1 cellular context compared by ENCODE assay signal in genomic region chr1:16613185-16614147, GRCh38.
TF ChIP-seq lines count a peak whose summit lies in the region.

NBPF1 (minus strand) TSS chr1:16613564.

TF ChIP-seq in HepG2, 621 proteins besides CTCF, POLR2A, EP300 and RAD21 (continued from another document and continues in another):
- TF ChIP-seq ZBTB2 (CRISPR knock-in tag; IDR thresholded peaks at IDR 0.05; ENCODE audit: low read depth): no peak
- peak; percentile 99 for TF ChIP-seq PTBP1 (IDR thresholded peaks at IDR 0.05; ENCODE audit: low read depth, low read length, poor library complexity, severe bottlenecking)
- TF ChIP-seq KDM5A (IDR thresholded peaks at IDR 0.05; ENCODE audit: borderline replicate concordance, low read length): peak; percentile 53; the same call in 1 of the 2 replicates
- peak; percentile 88 for TF ChIP-seq FOXO1 (CRISPR knock-in tag; IDR thresholded peaks at IDR 0.05)
- TF ChIP-seq RFXANK (CRISPR knock-in tag; IDR thresholded peaks at IDR 0.05): no peak; the same call in 1 of the 2 replicates
- no peak for TF ChIP-seq ZNF207 (IDR thresholded peaks at IDR 0.05; ENCODE audit: borderline replicate concordance)
- TF ChIP-seq ZNF281 (CRISPR knock-in tag; IDR thresholded peaks at IDR 0.05; ENCODE audit: borderline replicate concordance): no peak
- TF ChIP-seq RCOR2 (CRISPR knock-in tag; IDR thresholded peaks at IDR 0.05): peak; percentile 72
- 0 out of 2 replicates have a peak, but pooled peaks have one; percentile 14 for TF ChIP-seq TBX3 (IDR thresholded peaks at IDR 0.05; ENCODE audit: borderline replicate concordance)
- peak in 1 of 2 experiments; percentile 61; a peak in 2 of 4 replicates for TF ChIP-seq REST (IDR thresholded peaks at IDR 0.05; ENCODE audit: borderline replicate concordance in 1 of 2, low read depth in 1 of 2, low read length in 2 of 2)
- TF ChIP-seq ZNF776 (CRISPR knock-in tag; IDR thresholded peaks at IDR 0.05): peak; percentile 100
- peak; percentile 100 for TF ChIP-seq ZNF383 (CRISPR knock-in tag; IDR thresholded peaks at IDR 0.05; ENCODE audit: borderline replicate concordance)
- peak; percentile 38 for TF ChIP-seq RARA (CRISPR knock-in tag; IDR thresholded peaks at IDR 0.05)
- peak; percentile 91 for TF ChIP-seq ZBTB49 (CRISPR knock-in tag; IDR thresholded peaks at IDR 0.05; ENCODE audit: borderline replicate concordance)
- peak; percentile 89 for TF ChIP-seq ZFP41 (CRISPR knock-in tag; IDR thresholded peaks at IDR 0.05; ENCODE audit: borderline replicate concordance)
- TF ChIP-seq POGZ (CRISPR knock-in tag; IDR thresholded peaks at IDR 0.05): peak; percentile 90
- peak; percentile 99; the same call in 1 of the 2 replicates for TF ChIP-seq ZNF512B (CRISPR knock-in tag; IDR thresholded peaks at IDR 0.05; ENCODE audit: borderline replicate concordance)
- peak; percentile 98 for TF ChIP-seq ARNT2 (CRISPR knock-in tag; IDR thresholded peaks at IDR 0.05; ENCODE audit: low read depth)
- TF ChIP-seq NPAS2 (CRISPR knock-in tag; IDR thresholded peaks at IDR 0.05; ENCODE audit: borderline replicate concordance): no peak
- peak; percentile 97 for TF ChIP-seq SPEN (CRISPR knock-in tag; IDR thresholded peaks at IDR 0.05; ENCODE audit: low read depth)
- peak; percentile 79 for TF ChIP-seq ATF3 (CRISPR knock-in tag; IDR thresholded peaks at IDR 0.05)
- TF ChIP-seq ZHX2 (IDR thresholded peaks at IDR 0.05; ENCODE audit: low read depth): peak; percentile 48; the same call in 1 of the 2 replicates
- TF ChIP-seq ZHX2 (CRISPR knock-in tag; IDR thresholded peaks at IDR 0.05; ENCODE audit: borderline replicate concordance): peak; percentile 85
- TF ChIP-seq KLF6 (CRISPR knock-in tag; IDR thresholded peaks at IDR 0.05): peak; percentile 95
- TF ChIP-seq ISX (CRISPR knock-in tag; conservative IDR thresholded peaks at IDR 0.05): peak; percentile 27
- TF ChIP-seq CHD4 (IDR thresholded peaks at IDR 0.05; ENCODE audit: borderline replicate concordance, low read length): no peak
- TF ChIP-seq ZNF704 (CRISPR knock-in tag; IDR thresholded peaks at IDR 0.05; ENCODE audit: borderline replicate concordance): peak; percentile 100
- peak; percentile 79 for TF ChIP-seq MAZ (IDR thresholded peaks at IDR 0.05; ENCODE audit: borderline replicate concordance, low read depth, low read length)
- TF ChIP-seq MAZ (CRISPR knock-in tag; IDR thresholded peaks at IDR 0.05; ENCODE audit: low read depth): peak; percentile 98
- no peak for TF ChIP-seq BCLAF1 (IDR thresholded peaks at IDR 0.05)
- peak; percentile 67 for TF ChIP-seq MIXL1 (CRISPR knock-in tag; IDR thresholded peaks at IDR 0.05)
